10 cellular contexts compared by ENCODE assay signal in the genomic region with DNA sequence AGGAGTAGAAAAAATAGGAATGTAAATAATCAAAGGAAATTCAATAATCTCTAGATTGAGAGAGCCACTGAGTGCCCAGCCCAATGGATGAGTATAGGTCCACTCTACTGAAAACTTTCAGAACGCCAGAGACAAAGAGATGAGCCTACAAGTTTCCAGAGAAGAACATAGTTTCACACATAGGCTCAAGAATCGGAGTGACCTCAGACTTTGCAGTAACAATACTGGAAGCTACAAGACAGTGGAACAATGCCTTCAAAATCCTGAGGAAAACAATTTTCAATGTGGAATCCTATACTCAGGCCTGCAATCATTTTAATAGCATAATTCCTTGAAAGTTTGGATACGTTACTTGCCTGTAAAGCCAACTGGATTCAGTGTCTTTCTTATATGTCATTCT. TPM values are rescaled to one million over a fixed set of nuclear protein-coding genes. Genes with fewer than 3 reads are reported as not detected.
"Had no signal": no experiment of that assay in that cellular context is flagged by ENCODE, and none has a peak within 500 bp of the region (broad histone marks: within the 10 kb centered on the region; RNA-seq: fewer than 3 reads in every experiment).

No MANE protein-coding gene starts in this region.

- ATAC-seq: HepG2 had no signal

- H3K4me2 ChIP-seq: KMS-11 had no signal

- DNase-seq: IMR-90, KBM-7, KG1 had no signal

- H3K4me3 Mint-ChIP-seq: IgD-negative memory B cell had no signal

- FAIRE-seq: HepG2, HTR-8/SVneo had no signal

- H3K9ac ChIP-seq: KMS-11 had no signal

- H3K27ac Mint-ChIP-seq: IgD-negative memory B cell had no signal

- H3K27ac ChIP-seq: HL-60, KMS-11 had no signal

- H3K4me1 Mint-ChIP-seq: IgD-negative memory B cell had no signal

RNA-seq across cellular contexts. Expression of gene GJA4, which starts 11.0 kb away (rescaled TPM):
- total RNA-seq: HepG2, HT-29, HT1080, IMR-90 had no signal
- polyA plus RNA-seq: HepG2, IgD-negative memory B cell, IMR-90 had no signal

RNA-seq across cellular contexts. Expression of gene GJB3, which starts 22.8 kb away (rescaled TPM):
- total RNA-seq: HepG2, HT1080, IMR-90 had no signal
- polyA plus RNA-seq: HepG2, IgD-negative memory B cell, IMR-90 had no signal

RNA-seq across cellular contexts. Expression of gene GJB4, which starts 44.2 kb away (rescaled TPM):
- total RNA-seq: HepG2, HT1080, IMR-90 had no signal
- polyA plus RNA-seq: HepG2, IgD-negative memory B cell, IMR-90 had no signal

RNA-seq across cellular contexts. Expression of gene GJB5, which starts 48.9 kb away (rescaled TPM):
- total RNA-seq: HepG2, HT-29, HT1080, IMR-90 had no signal
- polyA plus RNA-seq: HepG2, IgD-negative memory B cell had no signal
